2 cellular contexts compared by ENCODE assay signal in genomic region chr10:86899128-86899527, GRCh38.
TF ChIP-seq lines count a peak whose summit lies in the region.

No MANE protein-coding gene starts in this region.

TF ChIP-seq in A549, 52 proteins besides CTCF, POLR2A, EP300 and RAD21:
- no peak for TF ChIP-seq CHD4 (IDR thresholded peaks at IDR 0.05; ENCODE audit: borderline replicate concordance)
- TF ChIP-seq RCOR1 (IDR thresholded peaks at IDR 0.05; ENCODE audit: low read depth, low read length) = no peak
- no peak for TF ChIP-seq JUNB (IDR thresholded peaks at IDR 0.05)
- no peak for TF ChIP-seq NR3C1 (IDR thresholded peaks at IDR 0.05)
- TF ChIP-seq HOXA7 (CRISPR knock-in tag; IDR thresholded peaks at IDR 0.05) = no peak
- no peak for TF ChIP-seq ATOH8 (CRISPR knock-in tag; IDR thresholded peaks at IDR 0.05; ENCODE audit: low read depth)
- TF ChIP-seq RFX5 (IDR thresholded peaks at IDR 0.05) = no peak
- no peak for TF ChIP-seq ELK1 (IDR thresholded peaks at IDR 0.05; ENCODE audit: low read depth, low read length)
- TF ChIP-seq KDM1A (IDR thresholded peaks at IDR 0.05; ENCODE audit: low read depth) = no peak
- no peak for TF ChIP-seq GATA3 (IDR thresholded peaks at IDR 0.05; ENCODE audit: borderline replicate concordance)
- no peak for TF ChIP-seq HDAC2 (IDR thresholded peaks at IDR 0.05)
- no peak for TF ChIP-seq JUN (IDR thresholded peaks at IDR 0.05)

TF ChIP-seq in endothelial cell of umbilical vein, 7 proteins besides CTCF, POLR2A, EP300 and RAD21:
- TF ChIP-seq EZH2 (IDR thresholded peaks at IDR 0.05; ENCODE audit: borderline replicate concordance, low read depth, low read length, severe bottlenecking) = peak; percentile 21
- TF ChIP-seq JUN (IDR thresholded peaks at IDR 0.05; ENCODE audit: borderline replicate concordance, insufficient read depth, insufficient read length, low read depth) = no peak
- TF ChIP-seq FOS (IDR thresholded peaks at IDR 0.05; ENCODE audit: borderline replicate concordance, insufficient read depth, low read length) = no peak
- TF ChIP-seq MYC (IDR thresholded peaks at IDR 0.05; ENCODE audit: low read depth, low read length) = no peak
TF ChIP-seq in endothelial cell of umbilical vein: peak in this region for 1.
